Comparison of ENCODE assay signal across 1 cellular context in genomic region chr1:27609618-27610240, GRCh38.
TF ChIP-seq lines count a peak whose summit lies in the region.

No MANE protein-coding gene starts in this region.

TF ChIP-seq in GM12878, 131 proteins besides CTCF, POLR2A, EP300 and RAD21 (continued from another document and continues in another):
- TF ChIP-seq NRF1 (conservative IDR thresholded peaks at IDR 0.05; ENCODE audit: low read depth, low read length) (no peak), YY1 (IDR thresholded peaks at IDR 0.05; ENCODE audit: low read depth, low read length) (no peak), PAX8 (IDR thresholded peaks at IDR 0.05) (no peak), SREBF1 (IDR thresholded peaks at IDR 0.05; ENCODE audit: low read length) (no peak), SUPT20H (IDR thresholded peaks at IDR 0.05; ENCODE audit: borderline replicate concordance, control insufficient read depth, low read depth, low read length) (no peak), TAF1 (IDR thresholded peaks at IDR 0.05; ENCODE audit: borderline replicate concordance, low read depth, low read length) (no peak), FOXK2 (IDR thresholded peaks at IDR 0.05) (no peak), POLR2AphosphoS5 (IDR thresholded peaks at IDR 0.05; ENCODE audit: low read length) (peak; percentile 20; the same call in 1 of the 2 replicates), ZBTB33 (IDR thresholded peaks at IDR 0.05) (no peak), ZNF24 (IDR thresholded peaks at IDR 0.05) (peak; percentile 18; the same call in 1 of the 2 replicates), RELB (IDR thresholded peaks at IDR 0.05; ENCODE audit: low read depth) (no peak; the same call in 1 of the 2 replicates), STAT3 (IDR thresholded peaks at IDR 0.05; ENCODE audit: low read depth, low read length) (no peak), SREBF2 (IDR thresholded peaks at IDR 0.05; ENCODE audit: low read length) (no peak), RELA (IDR thresholded peaks at IDR 0.05; ENCODE audit: borderline replicate concordance, partially characterized antibody) (no peak), NFIC (IDR thresholded peaks at IDR 0.05; ENCODE audit: low read depth, low read length) (peak; percentile 30; the same call in 1 of the 2 replicates), POU2F2 (IDR thresholded peaks at IDR 0.05; ENCODE audit: borderline replicate concordance, low read depth, low read length) (peak; percentile 79; the same call in 2 of the 3 replicates), BMI1 (IDR thresholded peaks at IDR 0.05; ENCODE audit: borderline replicate concordance) (no peak; the same call in 1 of the 2 replicates), CUX1 (IDR thresholded peaks at IDR 0.05; ENCODE audit: insufficient replicate concordance, low read depth, low read length) (no peak), POLR2AphosphoS2 (IDR thresholded peaks at IDR 0.05; ENCODE audit: low read depth, low read length) (no peak; the same call in 1 of the 2 replicates), ATF3 (IDR thresholded peaks at IDR 0.05; ENCODE audit: borderline replicate concordance, extremely low read depth, low read depth, low read length) (no peak), ATF2 (IDR thresholded peaks at IDR 0.05; ENCODE audit: low read length) (no peak), EED (IDR thresholded peaks at IDR 0.05; ENCODE audit: low read depth) (no peak; the same call in 1 of the 2 replicates), CHD4 (IDR thresholded peaks at IDR 0.05) (no peak), SP1 (IDR thresholded peaks at IDR 0.05; ENCODE audit: low read depth, low read length) (no peak), SIN3A (IDR thresholded peaks at IDR 0.05; ENCODE audit: low read depth, low read length) (no peak), SMC3 (IDR thresholded peaks at IDR 0.05; ENCODE audit: borderline replicate concordance, low read length) (no peak; the same call in 1 of the 2 replicates), RBBP5 (conservative IDR thresholded peaks at IDR 0.05) (no peak), NR2C2 (IDR thresholded peaks at IDR 0.05; ENCODE audit: borderline replicate concordance, control insufficient read depth, insufficient read length, low read depth) (no peak), YBX1 (IDR thresholded peaks at IDR 0.05) (no peak), HDAC6 (IDR thresholded peaks at IDR 0.05; ENCODE audit: unreplicated experiment) (no peak), KAT2A (conservative IDR thresholded peaks at IDR 0.05; ENCODE audit: control insufficient read depth, low read depth, low read length) (no peak), STAT1 (conservative IDR thresholded peaks at IDR 0.05) (no peak), FOS (IDR thresholded peaks at IDR 0.05; ENCODE audit: borderline replicate concordance, extremely low read depth, insufficient read length) (no peak), TCF3 (IDR thresholded peaks at IDR 0.05; ENCODE audit: borderline replicate concordance, insufficient read depth, low read depth, low read length) (no peak), BRCA1 (IDR thresholded peaks at IDR 0.05; ENCODE audit: low read depth, low read length) (no peak), SMAD5 (IDR thresholded peaks at IDR 0.05; ENCODE audit: low read depth) (no peak), JUNB (IDR thresholded peaks at IDR 0.05) (no peak), PAX5 (IDR thresholded peaks at IDR 0.05; ENCODE audit: borderline replicate concordance, low read depth, low read length) (no peak; the same call in 1 of the 2 replicates), RUNX3 (IDR thresholded peaks at IDR 0.05; ENCODE audit: low read length) (peak; percentile 85), DPF2 (IDR thresholded peaks at IDR 0.05) (peak; percentile 29; the same call in 1 of the 2 replicates), ESRRA (IDR thresholded peaks at IDR 0.05; ENCODE audit: low read length) (peak; percentile 98), WRNIP1 (IDR thresholded peaks at IDR 0.05; ENCODE audit: borderline replicate concordance, low read depth, low read length) (no peak), BCL3 (IDR thresholded peaks at IDR 0.05; ENCODE audit: borderline replicate concordance, insufficient read depth, low read depth, low read length, poor library complexity, severe bottlenecking) (no peak), ASH2L (IDR thresholded peaks at IDR 0.05; ENCODE audit: borderline replicate concordance, low read depth) (no peak)
- TF ChIP-seq, protein P1, sequence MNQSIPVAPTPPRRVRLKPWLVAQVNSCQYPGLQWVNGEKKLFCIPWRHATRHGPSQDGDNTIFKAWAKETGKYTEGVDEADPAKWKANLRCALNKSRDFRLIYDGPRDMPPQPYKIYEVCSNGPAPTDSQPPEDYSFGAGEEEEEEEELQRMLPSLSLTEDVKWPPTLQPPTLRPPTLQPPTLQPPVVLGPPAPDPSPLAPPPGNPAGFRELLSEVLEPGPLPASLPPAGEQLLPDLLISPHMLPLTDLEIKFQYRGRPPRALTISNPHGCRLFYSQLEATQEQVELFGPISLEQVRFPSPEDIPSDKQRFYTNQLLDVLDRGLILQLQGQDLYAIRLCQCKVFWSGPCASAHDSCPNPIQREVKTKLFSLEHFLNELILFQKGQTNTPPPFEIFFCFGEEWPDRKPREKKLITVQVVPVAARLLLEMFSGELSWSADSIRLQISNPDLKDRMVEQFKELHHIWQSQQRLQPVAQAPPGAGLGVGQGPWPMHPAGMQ (IDR thresholded peaks at IDR 0.05; ENCODE audit: borderline replicate concordance), result no peak
- TF ChIP-seq, protein P2, sequence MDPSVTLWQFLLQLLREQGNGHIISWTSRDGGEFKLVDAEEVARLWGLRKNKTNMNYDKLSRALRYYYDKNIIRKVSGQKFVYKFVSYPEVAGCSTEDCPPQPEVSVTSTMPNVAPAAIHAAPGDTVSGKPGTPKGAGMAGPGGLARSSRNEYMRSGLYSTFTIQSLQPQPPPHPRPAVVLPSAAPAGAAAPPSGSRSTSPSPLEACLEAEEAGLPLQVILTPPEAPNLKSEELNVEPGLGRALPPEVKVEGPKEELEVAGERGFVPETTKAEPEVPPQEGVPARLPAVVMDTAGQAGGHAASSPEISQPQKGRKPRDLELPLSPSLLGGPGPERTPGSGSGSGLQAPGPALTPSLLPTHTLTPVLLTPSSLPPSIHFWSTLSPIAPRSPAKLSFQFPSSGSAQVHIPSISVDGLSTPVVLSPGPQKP (IDR thresholded peaks at IDR 0.05; ENCODE audit: low read depth, low read length), result no peak
- TF ChIP-seq, protein P3, sequence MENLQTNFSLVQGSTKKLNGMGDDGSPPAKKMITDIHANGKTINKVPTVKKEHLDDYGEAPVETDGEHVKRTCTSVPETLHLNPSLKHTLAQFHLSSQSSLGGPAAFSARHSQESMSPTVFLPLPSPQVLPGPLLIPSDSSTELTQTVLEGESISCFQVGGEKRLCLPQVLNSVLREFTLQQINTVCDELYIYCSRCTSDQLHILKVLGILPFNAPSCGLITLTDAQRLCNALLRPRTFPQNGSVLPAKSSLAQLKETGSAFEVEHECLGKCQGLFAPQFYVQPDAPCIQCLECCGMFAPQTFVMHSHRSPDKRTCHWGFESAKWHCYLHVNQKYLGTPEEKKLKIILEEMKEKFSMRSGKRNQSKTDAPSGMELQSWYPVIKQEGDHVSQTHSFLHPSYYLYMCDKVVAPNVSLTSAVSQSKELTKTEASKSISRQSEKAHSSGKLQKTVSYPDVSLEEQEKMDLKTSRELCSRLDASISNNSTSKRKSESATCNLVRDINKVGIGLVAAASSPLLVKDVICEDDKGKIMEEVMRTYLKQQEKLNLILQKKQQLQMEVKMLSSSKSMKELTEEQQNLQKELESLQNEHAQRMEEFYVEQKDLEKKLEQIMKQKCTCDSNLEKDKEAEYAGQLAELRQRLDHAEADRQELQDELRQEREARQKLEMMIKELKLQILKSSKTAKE (IDR thresholded peaks at IDR 0.05; ENCODE audit: low read depth, poor library complexity, severe bottlenecking), result no peak
- TF ChIP-seq, protein P4, sequence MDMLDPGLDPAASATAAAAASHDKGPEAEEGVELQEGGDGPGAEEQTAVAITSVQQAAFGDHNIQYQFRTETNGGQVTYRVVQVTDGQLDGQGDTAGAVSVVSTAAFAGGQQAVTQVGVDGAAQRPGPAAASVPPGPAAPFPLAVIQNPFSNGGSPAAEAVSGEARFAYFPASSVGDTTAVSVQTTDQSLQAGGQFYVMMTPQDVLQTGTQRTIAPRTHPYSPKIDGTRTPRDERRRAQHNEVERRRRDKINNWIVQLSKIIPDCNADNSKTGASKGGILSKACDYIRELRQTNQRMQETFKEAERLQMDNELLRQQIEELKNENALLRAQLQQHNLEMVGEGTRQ (IDR thresholded peaks at IDR 0.05; ENCODE audit: borderline replicate concordance, low read depth, low read length), result no peak
